In genomic region chr6:137405806-137406205, GRCh38 we compare ENCODE assay signal across 24 cellular contexts.
"Had no signal": no experiment of that assay in that cellular context is flagged by ENCODE, and none has a peak within 500 bp of the region (broad histone marks: within the 10 kb centered on the region; RNA-seq: fewer than 3 reads in every experiment).

No MANE protein-coding gene starts in this region.

- H3K4me3 ChIP-seq: lower lobe of right lung, ovary, prostate gland, spleen, testis, vagina had no signal

- DNase-seq: activated CD4-positive, alpha-beta T cell treated with anti-CD3 and anti-CD28 coated beads for 36 hours; activated CD4-positive, alpha-beta T cell treated with anti-CD3 and anti-CD28 coated beads, Interleukin-2, amount 50 U/mL, for 4 hours; activated CD8-positive, alpha-beta memory T cell treated with anti-CD3 and anti-CD28 coated beads, Interleukin-2, amount 50 U/mL, for 48 hours; activated naive CD4-positive, alpha-beta T cell; activated naive CD8-positive, alpha-beta T cell treated with anti-CD3 and anti-CD28 coated beads for 36 hours; activated T-cell treated with anti-CD3 and anti-CD28 coated beads, Interleukin-2, amount 50 U/mL, for 4 hours; central memory CD4-positive, alpha-beta T cell; dermis blood vessel endothelial cell; effector CD8-positive, alpha-beta T cell; erythroblast; foreskin keratinocyte; lower lobe of right lung; ovary; spleen; stimulated activated CD4-positive, alpha-beta T cell treated with anti-CD3 and anti-CD28 coated beads, Interleukin-4, amount 100 ng/mL, for 1 hour; stimulated activated naive CD4-positive, alpha-beta T cell; testis had no signal

- H3K36me3 Mint-ChIP-seq: activated naive CD8-positive, alpha-beta T cell treated with anti-CD3 and anti-CD28 coated beads for 36 hours; type B pancreatic cell had no signal

- H3K27me3 ChIP-seq: ovary, spleen, testis, vagina had no signal

- H3K27ac Mint-ChIP-seq: activated CD4-positive, alpha-beta T cell treated with anti-CD3 and anti-CD28 coated beads for 36 hours; activated naive CD8-positive, alpha-beta T cell treated with anti-CD3 and anti-CD28 coated beads for 36 hours; activated T-helper 2 cell treated with anti-CD3 and anti-CD28 coated beads, Interferon-gamma antibody, Interleukin-2, Interleukin-4, amounts not matched to agents 10 μg/mL and 5 μg/mL and 100 μg/mL, durations not matched to agents 14 hours and 24 hours and 36 hours; nephron; type B pancreatic cell had no signal

- H3K4me1 Mint-ChIP-seq: nephron had no signal

- H3K4me3 Mint-ChIP-seq: activated CD4-positive, alpha-beta T cell treated with anti-CD3 and anti-CD28 coated beads for 36 hours; activated naive CD8-positive, alpha-beta T cell treated with anti-CD3 and anti-CD28 coated beads for 36 hours; activated T-cell treated with anti-CD3 and anti-CD28 coated beads, Interleukin-2, amount 50 U/mL, for 4 hours; nephron; type B pancreatic cell had no signal

- H3K9me3 Mint-ChIP-seq: type B pancreatic cell had no signal

- H3K27me3 Mint-ChIP-seq: activated naive CD8-positive, alpha-beta T cell treated with anti-CD3 and anti-CD28 coated beads for 36 hours had no signal

- H3K36me3 ChIP-seq: lower lobe of right lung, neutrophil, ovary, prostate gland, spleen, vagina had no signal

- H3K9me3 ChIP-seq: lower lobe of right lung, neutrophil, ovary, prostate gland, testis, vagina had no signal

- H3K27ac ChIP-seq: foreskin keratinocyte, lower lobe of right lung, neutrophil, ovary, prostate gland, spleen, testis, vagina had no signal

- H3K4me1 ChIP-seq: foreskin keratinocyte, lower lobe of right lung, prostate gland, testis, vagina had no signal

- ATAC-seq: activated CD4-positive, alpha-beta T cell treated with anti-CD3 and anti-CD28 coated beads for 36 hours; activated T-cell treated with anti-CD3 and anti-CD28 coated beads, Interleukin-2, amount 50 U/mL, for 4 hours; foreskin keratinocyte; left lobe of liver; lower lobe of right lung had no signal
